8 cellular contexts compared by ENCODE assay signal in the genomic region with DNA sequence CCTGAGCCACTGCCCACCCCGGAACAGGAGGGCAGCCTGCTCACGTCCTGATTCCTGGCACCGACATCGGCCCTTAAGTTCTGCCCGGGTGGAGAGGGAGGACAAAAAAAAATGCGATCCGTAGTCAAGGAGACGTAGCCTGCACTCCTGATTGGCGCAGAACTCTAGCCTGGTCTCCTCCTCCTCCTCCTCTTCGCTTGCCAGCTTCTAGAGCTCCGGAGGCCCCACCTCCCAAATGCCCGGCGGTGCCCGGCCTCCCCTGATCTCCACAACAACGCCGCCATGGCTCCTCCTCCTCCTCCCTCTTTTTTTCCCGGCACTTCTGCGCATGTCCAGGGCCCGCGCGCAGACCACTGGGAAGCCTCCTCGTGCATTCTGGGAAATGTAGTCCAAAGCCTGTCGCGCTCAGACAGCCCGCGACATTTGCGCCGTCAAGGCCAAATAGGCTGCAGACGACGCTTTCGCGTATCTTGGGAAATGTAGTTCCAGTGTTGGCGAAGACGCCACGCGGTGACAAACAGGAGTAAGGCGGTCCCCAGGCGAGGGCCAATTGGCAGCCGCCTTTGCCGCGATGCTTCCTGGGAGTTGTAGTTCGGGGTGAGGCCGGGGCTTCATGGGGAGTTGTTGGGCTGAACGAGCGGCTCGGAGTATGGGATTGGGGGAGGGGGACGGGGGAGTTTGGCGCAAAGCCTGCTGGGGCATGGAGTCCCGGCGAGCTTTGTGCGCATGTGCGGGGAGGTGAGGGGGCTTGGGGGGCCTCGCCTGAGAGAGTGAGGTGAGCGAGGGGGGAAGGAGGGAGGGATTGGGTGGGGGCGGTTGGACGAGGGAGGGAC. TPM values are rescaled to one million over a fixed set of nuclear protein-coding genes. Genes with fewer than 3 reads are reported as not detected.
DNase-seq lines count a peak whose midpoint lies in the region; ATAC-seq and TF ChIP-seq lines count a peak whose summit lies in the region.

Gene ZNF444 (plus strand): TSS at position 705 of the 833 bp plus-strand sequence. CDS start 5,625 bp downstream, outside the sequence.

- H3K36me3 Mint-ChIP-seq in activated naive CD4-positive, alpha-beta T cell treated with anti-CD3 and anti-CD28 coated beads, Interleukin-2, amount 50 U/mL, for 24 hours: no peaks in the 10 kb centered on the region

- no peaks in the 10 kb centered on the region for H3K27me3 Mint-ChIP-seq in activated naive CD4-positive, alpha-beta T cell treated with anti-CD3 and anti-CD28 coated beads, Interleukin-2, amount 50 U/mL, for 24 hours

- TF ChIP-seq CTCF in suprapubic skin (IDR thresholded peaks at IDR 0.05): no peak

- peaks cover 35% of the 10 kb centered on the region for H3K4me1 Mint-ChIP-seq in activated naive CD4-positive, alpha-beta T cell treated with anti-CD3 and anti-CD28 coated beads, Interleukin-2, amount 50 U/mL, for 24 hours

- H3K9me3 ChIP-seq in suprapubic skin: no peaks in the 10 kb centered on the region

- no peaks in the 10 kb centered on the region for H3K36me3 ChIP-seq in suprapubic skin

- H3K27ac ChIP-seq in suprapubic skin: peak within 1 kb of the TSS; percentile 85

- H3K4me3 ChIP-seq in suprapubic skin: peak within 1 kb of the TSS; percentile 63

- DNase-seq in GM04504 (ENCODE audit: low read depth): peak; percentile 99
- peak; percentile 96 for DNase-seq in NCI-H1048 (lab: John Stamatoyannopoulos, UW)
- DNase-seq in germinal center (ENCODE audit: low spot score): peak; percentile 99
- DNase-seq in non-pigmented ciliary epithelial cell (ENCODE audit: low read depth): peak; percentile 99
- peak; percentile 99 to 100 for DNase-seq in suprapubic skin (ENCODE audit: low spot score in 2 of 2)

- no peak for TF ChIP-seq EP300 in suprapubic skin (IDR thresholded peaks at IDR 0.05)

- ATAC-seq in HG02571 (IDR thresholded peaks at IDR 0.05; ENCODE audit: unreplicated experiment) (peak; percentile 87), SK-N-SH treated with all-trans-retinoic acid at 6 μM for 48 hours (peak; percentile 97)

- H3K9me3 Mint-ChIP-seq in activated naive CD4-positive, alpha-beta T cell treated with anti-CD3 and anti-CD28 coated beads, Interleukin-2, amount 50 U/mL, for 24 hours: no peaks in the 10 kb centered on the region

- peak within 1 kb of the TSS; percentile 86 for H3K4me3 Mint-ChIP-seq in activated naive CD4-positive, alpha-beta T cell treated with anti-CD3 and anti-CD28 coated beads, Interleukin-2, amount 50 U/mL, for 24 hours

- 1% methylated on average over 43 of the region's 56 CpGs for WGBS in suprapubic skin

- H3K27ac Mint-ChIP-seq in activated naive CD4-positive, alpha-beta T cell treated with anti-CD3 and anti-CD28 coated beads, Interleukin-2, amount 50 U/mL, for 24 hours: peak within 1 kb of the TSS; percentile 91

- TF ChIP-seq POLR2A in suprapubic skin (IDR thresholded peaks at IDR 0.05): peak in 1 of 2 donors; percentile 16

- H3K27me3 ChIP-seq in suprapubic skin: no peaks in the 10 kb centered on the region

- peaks cover 30% of the 10 kb centered on the region for H3K4me1 ChIP-seq in suprapubic skin

TF ChIP-seq in SK-N-SH treated with all-trans-retinoic acid at 6 μM for 48 hours, 23 proteins besides CTCF, POLR2A, EP300 and RAD21:
- TF ChIP-seq TSHZ2 (CRISPR knock-in tag; IDR thresholded peaks at IDR 0.05): peak; percentile 75; the same call in 1 of the 2 replicates
- no peak for TF ChIP-seq PPARA (CRISPR knock-in tag; IDR thresholded peaks at IDR 0.05; ENCODE audit: borderline replicate concordance)

RNA-seq across cellular contexts. Expression of gene ZNF444, which starts in this region (rescaled TPM):
- 10 to 100 TPM; 12.9 to 34.8 (median 21.2) TPM for total RNA-seq in suprapubic skin

Comparison
In these comparisons a context has a peak if more than half of its experiments do, and no peak if none do; other contexts are left out.
1. Peak in every context shown above with its lines: DNase-seq, ATAC-seq, H3K4me3 ChIP-seq and H3K27ac ChIP-seq.